In the genomic region with DNA sequence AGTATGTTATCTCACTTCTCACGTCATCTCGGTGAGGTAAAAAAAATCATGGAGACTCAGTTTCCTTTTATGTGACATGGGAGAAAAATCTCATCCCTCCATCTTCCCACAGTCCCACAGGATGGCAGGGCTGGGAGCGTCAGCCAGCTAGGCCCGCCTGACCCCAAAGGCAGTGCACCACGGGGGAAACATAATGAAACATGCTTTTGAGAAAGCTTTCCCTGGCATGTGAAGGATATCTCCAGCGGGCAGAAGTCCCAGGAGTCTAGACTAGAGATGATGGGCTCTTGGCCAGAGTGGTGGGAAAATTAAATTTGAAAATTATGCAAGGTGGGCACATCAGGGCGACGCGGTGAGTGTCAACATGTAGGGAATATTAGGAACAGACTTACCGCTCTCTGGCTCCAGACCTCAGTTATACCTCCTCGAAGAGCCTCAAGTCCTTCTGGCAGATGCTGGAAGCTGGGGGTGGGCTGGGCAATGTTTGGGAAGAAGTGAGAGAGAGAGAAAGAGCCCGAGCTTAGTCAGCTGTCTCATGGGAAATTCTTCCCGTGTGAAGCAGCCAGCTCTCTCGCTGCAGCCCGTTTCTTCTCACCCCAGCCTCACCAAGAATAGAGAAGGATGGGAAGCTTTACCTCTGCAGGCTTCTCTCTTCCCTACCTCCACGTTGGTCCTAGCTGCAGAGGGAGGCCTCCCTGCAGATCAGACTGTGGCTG, we compare ENCODE assay signal across 2 cellular contexts.
TF ChIP-seq lines count a peak whose summit lies in the region.

No MANE protein-coding gene starts in this region.

TF ChIP-seq in SK-N-SH, 30 proteins besides CTCF, POLR2A, EP300 and RAD21 (continued from another document):
- TF ChIP-seq NRF1 (IDR thresholded peaks at IDR 0.05; ENCODE audit: low read depth, low read length) (no peak), RCOR1 (IDR thresholded peaks at IDR 0.05; ENCODE audit: low read length) (no peak), RXRA (IDR thresholded peaks at IDR 0.05; ENCODE audit: borderline replicate concordance, low read depth) (no peak), MXI1 (IDR thresholded peaks at IDR 0.05; ENCODE audit: low read depth, low read length) (no peak), TAF1 (IDR thresholded peaks at IDR 0.05; ENCODE audit: borderline replicate concordance, low read depth, low read length) (no peak), GABPA (IDR thresholded peaks at IDR 0.05; ENCODE audit: low read depth) (no peak), GATA2 (CRISPR knock-in tag; IDR thresholded peaks at IDR 0.05) (no peak), JUND (IDR thresholded peaks at IDR 0.05) (no peak), TEAD4 (IDR thresholded peaks at IDR 0.05; ENCODE audit: borderline replicate concordance, insufficient read depth) (no peak), RFX5 (IDR thresholded peaks at IDR 0.05; ENCODE audit: low read length) (no peak), TCF12 (IDR thresholded peaks at IDR 0.05) (no peak), FOXJ3 (CRISPR knock-in tag; IDR thresholded peaks at IDR 0.05) (no peak)
- TF ChIP-seq, protein P1, sequence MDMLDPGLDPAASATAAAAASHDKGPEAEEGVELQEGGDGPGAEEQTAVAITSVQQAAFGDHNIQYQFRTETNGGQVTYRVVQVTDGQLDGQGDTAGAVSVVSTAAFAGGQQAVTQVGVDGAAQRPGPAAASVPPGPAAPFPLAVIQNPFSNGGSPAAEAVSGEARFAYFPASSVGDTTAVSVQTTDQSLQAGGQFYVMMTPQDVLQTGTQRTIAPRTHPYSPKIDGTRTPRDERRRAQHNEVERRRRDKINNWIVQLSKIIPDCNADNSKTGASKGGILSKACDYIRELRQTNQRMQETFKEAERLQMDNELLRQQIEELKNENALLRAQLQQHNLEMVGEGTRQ (IDR thresholded peaks at IDR 0.05; ENCODE audit: borderline replicate concordance, low read depth, low read length) = no peak
- TF ChIP-seq, protein P2, sequence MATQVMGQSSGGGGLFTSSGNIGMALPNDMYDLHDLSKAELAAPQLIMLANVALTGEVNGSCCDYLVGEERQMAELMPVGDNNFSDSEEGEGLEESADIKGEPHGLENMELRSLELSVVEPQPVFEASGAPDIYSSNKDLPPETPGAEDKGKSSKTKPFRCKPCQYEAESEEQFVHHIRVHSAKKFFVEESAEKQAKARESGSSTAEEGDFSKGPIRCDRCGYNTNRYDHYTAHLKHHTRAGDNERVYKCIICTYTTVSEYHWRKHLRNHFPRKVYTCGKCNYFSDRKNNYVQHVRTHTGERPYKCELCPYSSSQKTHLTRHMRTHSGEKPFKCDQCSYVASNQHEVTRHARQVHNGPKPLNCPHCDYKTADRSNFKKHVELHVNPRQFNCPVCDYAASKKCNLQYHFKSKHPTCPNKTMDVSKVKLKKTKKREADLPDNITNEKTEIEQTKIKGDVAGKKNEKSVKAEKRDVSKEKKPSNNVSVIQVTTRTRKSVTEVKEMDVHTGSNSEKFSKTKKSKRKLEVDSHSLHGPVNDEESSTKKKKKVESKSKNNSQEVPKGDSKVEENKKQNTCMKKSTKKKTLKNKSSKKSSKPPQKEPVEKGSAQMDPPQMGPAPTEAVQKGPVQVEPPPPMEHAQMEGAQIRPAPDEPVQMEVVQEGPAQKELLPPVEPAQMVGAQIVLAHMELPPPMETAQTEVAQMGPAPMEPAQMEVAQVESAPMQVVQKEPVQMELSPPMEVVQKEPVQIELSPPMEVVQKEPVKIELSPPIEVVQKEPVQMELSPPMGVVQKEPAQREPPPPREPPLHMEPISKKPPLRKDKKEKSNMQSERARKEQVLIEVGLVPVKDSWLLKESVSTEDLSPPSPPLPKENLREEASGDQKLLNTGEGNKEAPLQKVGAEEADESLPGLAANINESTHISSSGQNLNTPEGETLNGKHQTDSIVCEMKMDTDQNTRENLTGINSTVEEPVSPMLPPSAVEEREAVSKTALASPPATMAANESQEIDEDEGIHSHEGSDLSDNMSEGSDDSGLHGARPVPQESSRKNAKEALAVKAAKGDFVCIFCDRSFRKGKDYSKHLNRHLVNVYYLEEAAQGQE (IDR thresholded peaks at IDR 0.05; ENCODE audit: low read depth, low read length) = no peak

TF ChIP-seq in SK-N-SH treated with all-trans-retinoic acid at 6 μM for 48 hours, 23 proteins besides CTCF, POLR2A, EP300 and RAD21 (continued from another document):
- TF ChIP-seq, protein P3, sequence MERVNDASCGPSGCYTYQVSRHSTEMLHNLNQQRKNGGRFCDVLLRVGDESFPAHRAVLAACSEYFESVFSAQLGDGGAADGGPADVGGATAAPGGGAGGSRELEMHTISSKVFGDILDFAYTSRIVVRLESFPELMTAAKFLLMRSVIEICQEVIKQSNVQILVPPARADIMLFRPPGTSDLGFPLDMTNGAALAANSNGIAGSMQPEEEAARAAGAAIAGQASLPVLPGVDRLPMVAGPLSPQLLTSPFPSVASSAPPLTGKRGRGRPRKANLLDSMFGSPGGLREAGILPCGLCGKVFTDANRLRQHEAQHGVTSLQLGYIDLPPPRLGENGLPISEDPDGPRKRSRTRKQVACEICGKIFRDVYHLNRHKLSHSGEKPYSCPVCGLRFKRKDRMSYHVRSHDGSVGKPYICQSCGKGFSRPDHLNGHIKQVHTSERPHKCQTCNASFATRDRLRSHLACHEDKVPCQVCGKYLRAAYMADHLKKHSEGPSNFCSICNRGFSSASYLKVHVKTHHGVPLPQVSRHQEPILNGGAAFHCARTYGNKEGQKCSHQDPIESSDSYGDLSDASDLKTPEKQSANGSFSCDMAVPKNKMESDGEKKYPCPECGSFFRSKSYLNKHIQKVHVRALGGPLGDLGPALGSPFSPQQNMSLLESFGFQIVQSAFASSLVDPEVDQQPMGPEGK (CRISPR knock-in tag; IDR thresholded peaks at IDR 0.05; ENCODE audit: borderline replicate concordance) = no peak
- TF ChIP-seq, protein P4, sequence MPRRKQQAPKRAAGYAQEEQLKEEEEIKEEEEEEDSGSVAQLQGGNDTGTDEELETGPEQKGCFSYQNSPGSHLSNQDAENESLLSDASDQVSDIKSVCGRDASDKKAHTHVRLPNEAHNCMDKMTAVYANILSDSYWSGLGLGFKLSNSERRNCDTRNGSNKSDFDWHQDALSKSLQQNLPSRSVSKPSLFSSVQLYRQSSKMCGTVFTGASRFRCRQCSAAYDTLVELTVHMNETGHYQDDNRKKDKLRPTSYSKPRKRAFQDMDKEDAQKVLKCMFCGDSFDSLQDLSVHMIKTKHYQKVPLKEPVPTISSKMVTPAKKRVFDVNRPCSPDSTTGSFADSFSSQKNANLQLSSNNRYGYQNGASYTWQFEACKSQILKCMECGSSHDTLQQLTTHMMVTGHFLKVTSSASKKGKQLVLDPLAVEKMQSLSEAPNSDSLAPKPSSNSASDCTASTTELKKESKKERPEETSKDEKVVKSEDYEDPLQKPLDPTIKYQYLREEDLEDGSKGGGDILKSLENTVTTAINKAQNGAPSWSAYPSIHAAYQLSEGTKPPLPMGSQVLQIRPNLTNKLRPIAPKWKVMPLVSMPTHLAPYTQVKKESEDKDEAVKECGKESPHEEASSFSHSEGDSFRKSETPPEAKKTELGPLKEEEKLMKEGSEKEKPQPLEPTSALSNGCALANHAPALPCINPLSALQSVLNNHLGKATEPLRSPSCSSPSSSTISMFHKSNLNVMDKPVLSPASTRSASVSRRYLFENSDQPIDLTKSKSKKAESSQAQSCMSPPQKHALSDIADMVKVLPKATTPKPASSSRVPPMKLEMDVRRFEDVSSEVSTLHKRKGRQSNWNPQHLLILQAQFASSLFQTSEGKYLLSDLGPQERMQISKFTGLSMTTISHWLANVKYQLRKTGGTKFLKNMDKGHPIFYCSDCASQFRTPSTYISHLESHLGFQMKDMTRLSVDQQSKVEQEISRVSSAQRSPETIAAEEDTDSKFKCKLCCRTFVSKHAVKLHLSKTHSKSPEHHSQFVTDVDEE (CRISPR knock-in tag; IDR thresholded peaks at IDR 0.05) = no peak
- TF ChIP-seq ZNF8 (CRISPR knock-in tag; IDR thresholded peaks at IDR 0.05) (no peak), ISL1 (CRISPR knock-in tag; IDR thresholded peaks at IDR 0.05) (no peak), CSDC2 (CRISPR knock-in tag; IDR thresholded peaks at IDR 0.05) (no peak), ZC3H10 (CRISPR knock-in tag; IDR thresholded peaks at IDR 0.05) (no peak), ZFP3 (CRISPR knock-in tag; IDR thresholded peaks at IDR 0.05) (no peak), GLIS3 (CRISPR knock-in tag; IDR thresholded peaks at IDR 0.05) (no peak), ZNF70 (CRISPR knock-in tag; IDR thresholded peaks at IDR 0.05) (no peak), OSR1 (CRISPR knock-in tag; IDR thresholded peaks at IDR 0.05) (no peak), ZNF565 (CRISPR knock-in tag; conservative IDR thresholded peaks at IDR 0.05; ENCODE audit: low read depth) (no peak), PPARA (CRISPR knock-in tag; IDR thresholded peaks at IDR 0.05; ENCODE audit: borderline replicate concordance) (no peak), ARNTL (CRISPR knock-in tag; IDR thresholded peaks at IDR 0.05; ENCODE audit: borderline replicate concordance, low read depth) (no peak), TOX (CRISPR knock-in tag; IDR thresholded peaks at IDR 0.05; ENCODE audit: borderline replicate concordance) (no peak)
- TF ChIP-seq, protein P5, sequence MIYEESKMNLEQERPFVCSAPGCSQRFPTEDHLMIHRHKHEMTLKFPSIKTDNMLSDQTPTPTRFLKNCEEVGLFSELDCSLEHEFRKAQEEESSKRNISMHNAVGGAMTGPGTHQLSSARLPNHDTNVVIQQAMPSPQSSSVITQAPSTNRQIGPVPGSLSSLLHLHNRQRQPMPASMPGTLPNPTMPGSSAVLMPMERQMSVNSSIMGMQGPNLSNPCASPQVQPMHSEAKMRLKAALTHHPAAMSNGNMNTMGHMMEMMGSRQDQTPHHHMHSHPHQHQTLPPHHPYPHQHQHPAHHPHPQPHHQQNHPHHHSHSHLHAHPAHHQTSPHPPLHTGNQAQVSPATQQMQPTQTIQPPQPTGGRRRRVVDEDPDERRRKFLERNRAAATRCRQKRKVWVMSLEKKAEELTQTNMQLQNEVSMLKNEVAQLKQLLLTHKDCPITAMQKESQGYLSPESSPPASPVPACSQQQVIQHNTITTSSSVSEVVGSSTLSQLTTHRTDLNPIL (CRISPR knock-in tag; IDR thresholded peaks at IDR 0.05; ENCODE audit: low read depth) = no peak
- TF ChIP-seq, protein P6, sequence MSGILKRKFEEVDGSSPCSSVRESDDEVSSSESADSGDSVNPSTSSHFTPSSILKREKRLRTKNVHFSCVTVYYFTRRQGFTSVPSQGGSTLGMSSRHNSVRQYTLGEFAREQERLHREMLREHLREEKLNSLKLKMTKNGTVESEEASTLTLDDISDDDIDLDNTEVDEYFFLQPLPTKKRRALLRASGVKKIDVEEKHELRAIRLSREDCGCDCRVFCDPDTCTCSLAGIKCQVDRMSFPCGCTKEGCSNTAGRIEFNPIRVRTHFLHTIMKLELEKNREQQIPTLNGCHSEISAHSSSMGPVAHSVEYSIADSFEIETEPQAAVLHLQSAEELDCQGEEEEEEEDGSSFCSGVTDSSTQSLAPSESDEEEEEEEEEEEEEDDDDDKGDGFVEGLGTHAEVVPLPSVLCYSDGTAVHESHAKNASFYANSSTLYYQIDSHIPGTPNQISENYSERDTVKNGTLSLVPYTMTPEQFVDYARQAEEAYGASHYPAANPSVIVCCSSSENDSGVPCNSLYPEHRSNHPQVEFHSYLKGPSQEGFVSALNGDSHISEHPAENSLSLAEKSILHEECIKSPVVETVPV (CRISPR knock-in tag; IDR thresholded peaks at IDR 0.05) = no peak
- TF ChIP-seq, protein P7, sequence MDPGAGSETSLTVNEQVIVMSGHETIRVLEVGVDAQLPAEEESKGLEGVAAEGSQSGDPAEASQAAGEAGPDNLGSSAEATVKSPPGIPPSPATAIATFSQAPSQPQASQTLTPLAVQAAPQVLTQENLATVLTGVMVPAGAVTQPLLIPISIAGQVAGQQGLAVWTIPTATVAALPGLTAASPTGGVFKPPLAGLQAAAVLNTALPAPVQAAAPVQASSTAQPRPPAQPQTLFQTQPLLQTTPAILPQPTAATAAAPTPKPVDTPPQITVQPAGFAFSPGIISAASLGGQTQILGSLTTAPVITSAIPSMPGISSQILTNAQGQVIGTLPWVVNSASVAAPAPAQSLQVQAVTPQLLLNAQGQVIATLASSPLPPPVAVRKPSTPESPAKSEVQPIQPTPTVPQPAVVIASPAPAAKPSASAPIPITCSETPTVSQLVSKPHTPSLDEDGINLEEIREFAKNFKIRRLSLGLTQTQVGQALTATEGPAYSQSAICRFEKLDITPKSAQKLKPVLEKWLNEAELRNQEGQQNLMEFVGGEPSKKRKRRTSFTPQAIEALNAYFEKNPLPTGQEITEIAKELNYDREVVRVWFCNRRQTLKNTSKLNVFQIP (CRISPR knock-in tag; IDR thresholded peaks at IDR 0.05; ENCODE audit: borderline replicate concordance, low read depth) = no peak
